8 cellular contexts compared by ENCODE assay signal in genomic region chr11:35662649-35663407, GRCh38. TPM values are rescaled to one million over a fixed set of nuclear protein-coding genes. Genes with fewer than 3 reads are reported as not detected.
DNase-seq lines count a peak whose midpoint lies in the region; ATAC-seq and TF ChIP-seq lines count a peak whose summit lies in the region.

Gene TRIM44 (plus strand): TSS chr11:35662775. CDS start chr11:35663112, 337 bp downstream.

- H3K27ac ChIP-seq in right lobe of liver = peak within 1 kb of the TSS; percentile 94 to 99 (median 98)

- peak; percentile 97 for ATAC-seq in GM19023 (IDR thresholded peaks at IDR 0.05; ENCODE audit: unreplicated experiment)
- ATAC-seq in HG03280 (IDR thresholded peaks at IDR 0.05; ENCODE audit: unreplicated experiment) = peak; percentile 87
- peak; percentile 83 to 90 (median 86) for ATAC-seq in right lobe of liver

- no peak for TF ChIP-seq CTCF in right lobe of liver (IDR thresholded peaks at IDR 0.05)

- H3K9me3 ChIP-seq in right lobe of liver = no peaks in the 10 kb centered on the region

- intact Hi-C loops in right lobe of liver (cut with DNase I) = no loop called here

- DNase-seq in AML-193 (lab: John Stamatoyannopoulos, UW) = peak; percentile 54 to 63
- peak; percentile 67 for DNase-seq in NCI-H510A (lab: John Stamatoyannopoulos, UW)
- DNase-seq in activated CD4-positive, alpha-beta T cell treated with anti-CD3 and anti-CD28 coated beads, Interleukin-2, amount 50 U/mL, for 4 hours = peak; percentile 82 to 85
- peak; percentile 50 to 80 for DNase-seq in dermis microvascular lymphatic vessel endothelial cell (ENCODE audit: low read depth in 2 of 2)
- peak; percentile 85 to 88 (median 87) for DNase-seq in right lobe of liver
- peak; percentile 82 to 87 for DNase-seq in stimulated activated CD4-positive, alpha-beta T cell treated with anti-CD3 and anti-CD28 coated beads, Interleukin-4, amount 100 ng/mL, for 4 hours

- WGBS in right lobe of liver (ENCODE audit: insufficient coverage, low coverage, low lambda C conversion rate, missing lambda C conversion rate) = 3% methylated on average over 39 of the region's 82 CpGs

- peak within 1 kb of the TSS; percentile 74 to 87 (median 80) for H3K4me3 ChIP-seq in right lobe of liver

- peaks cover 0 to 37% (median 9%) of the 10 kb centered on the region in 4 donors for H3K4me1 ChIP-seq in right lobe of liver

- H3K36me3 ChIP-seq in right lobe of liver = no peaks in the 10 kb centered on the region

- TF ChIP-seq POLR2A in right lobe of liver (IDR thresholded peaks at IDR 0.05) = peak; percentile 81

- H3K27me3 ChIP-seq in right lobe of liver = no peaks in the 10 kb centered on the region

RNA-seq across cellular contexts. Expression of gene TRIM44, which starts in this region (rescaled TPM):
- total RNA-seq in dermis microvascular lymphatic vessel endothelial cell (10.7 and 22.6 TPM in 2 replicates), right lobe of liver (10 to 100 TPM; 13.9 to 37.1 (median 31.9) TPM)

Comparison
In these comparisons a context has a peak if more than half of its experiments do, and no peak if none do; other contexts are left out.
1. Peak in every context shown above with its lines: DNase-seq, ATAC-seq, H3K4me3 ChIP-seq and H3K27ac ChIP-seq.